26 cellular contexts compared by ENCODE assay signal in the genomic region with DNA sequence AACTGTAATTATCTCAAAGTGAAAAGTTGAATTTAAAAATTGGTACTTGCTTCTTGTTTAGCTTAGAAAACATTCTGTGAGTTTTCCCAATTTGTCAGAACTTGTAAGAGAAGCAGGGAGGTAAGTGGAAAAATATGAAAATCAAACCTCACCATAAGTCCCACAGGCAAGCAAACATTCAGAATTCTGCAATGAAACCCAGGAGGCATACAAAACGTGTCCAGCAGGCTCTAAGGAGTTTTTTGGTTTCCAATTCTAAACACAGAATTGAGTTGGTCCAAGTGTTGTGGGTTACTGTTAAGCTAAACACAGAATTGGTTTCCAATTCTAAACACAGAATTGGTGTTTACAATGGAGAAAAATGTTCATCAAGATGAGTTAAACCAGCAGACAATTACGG. TPM values are rescaled to one million over a fixed set of nuclear protein-coding genes. Genes with fewer than 3 reads are reported as not detected.
DNase-seq lines count a peak whose midpoint lies in the region; ATAC-seq, FAIRE-seq and TF ChIP-seq lines count a peak whose summit lies in the region.
"Had no signal": no experiment of that assay in that cellular context is flagged by ENCODE, and none has a peak within 500 bp of the region (broad histone marks: within the 10 kb centered on the region; RNA-seq: fewer than 3 reads in every experiment).

No MANE protein-coding gene starts in this region.

- peak overlapping the region; percentile 68 for H3K4me3 Mint-ChIP-seq in activated T-helper 17 cell treated with anti-CD3 and anti-CD28 coated beads, Interleukin-2, amount 50 U/mL, for 72 hours
- H3K4me3 Mint-ChIP-seq: brain; CD4-positive, CD25-positive, alpha-beta regulatory T cell; naive B cell; stimulated activated naive B cell treated with anti-CD40 and anti-IgM and Interleukin-4, amounts not matched to agents 10 μg/mL and 1 μg/mL and 100 μg/mL, for 72 hours had no signal

- DNase-seq in heart right ventricle (no peak), cardiac septum (ENCODE audit: low spot score) (no peak), thyroid gland (no peak), GM03348 (ENCODE audit: low spot score) (no peak), urothelium cell line (ENCODE audit: low spot score) (no peak), amniotic stem cell (lab: John Stamatoyannopoulos, UW) (no peak)
- DNase-seq: activated CD8-positive, alpha-beta memory T cell treated with anti-CD3 and anti-CD28 coated beads for 24 hours; AML-193; CD4-positive, CD25-positive, alpha-beta regulatory T cell; islet precursor cell; midbrain; naive B cell; NCI-H1694; NCI-H446; NCI-H748 treated with DMSO at 0.1 percent for 48 hours; Peyer's patch; SHP77 treated with DMSO at 0.1 percent for 48 hours; stimulated activated CD4-positive, alpha-beta T cell treated with anti-CD3 and anti-CD28 coated beads, Interleukin-15, amount 100 ng/mL, for 24 hours; stimulated activated naive B cell treated with anti-CD40 and anti-IgM and Interleukin-4, amounts not matched to agents 10 μg/mL and 1 μg/mL and 100 μg/mL, for 72 hours; SW 1271; testis had no signal

- H3K27me3 Mint-ChIP-seq in activated T-helper 17 cell treated with anti-CD3 and anti-CD28 coated beads, Interleukin-2, amount 50 U/mL, for 72 hours: no peaks in the 10 kb centered on the region
- H3K27me3 Mint-ChIP-seq: brain; CD4-positive, CD25-positive, alpha-beta regulatory T cell; naive B cell; stimulated activated naive B cell treated with anti-CD40 and anti-IgM and Interleukin-4, amounts not matched to agents 10 μg/mL and 1 μg/mL and 100 μg/mL, for 72 hours had no signal

- H3K4me3 ChIP-seq in heart right ventricle (no peak overlapping the region), gastroesophageal sphincter (no peak overlapping the region), thyroid gland (replicated peaks in 1 of 3) (no peak overlapping the region)
- H3K4me3 ChIP-seq: Peyer's patch, testis had no signal

- H3K27ac ChIP-seq in heart right ventricle: peak overlapping the region in 6 of 10 donors; percentile 16 to 59 (median 39)
- H3K27ac ChIP-seq in gastroesophageal sphincter: peak overlapping the region; percentile 18 to 57 (median 40)
- peak overlapping the region in 2 of 3 donors; percentile 12 to 29 for H3K27ac ChIP-seq in thyroid gland
- H3K27ac ChIP-seq: testis had no signal

- H3K4me1 Mint-ChIP-seq in activated T-helper 17 cell treated with anti-CD3 and anti-CD28 coated beads, Interleukin-2, amount 50 U/mL, for 72 hours: peaks cover 17% of the 10 kb centered on the region
- H3K4me1 Mint-ChIP-seq: brain, naive B cell had no signal

- H3K27ac Mint-ChIP-seq in activated T-helper 17 cell treated with anti-CD3 and anti-CD28 coated beads, Interleukin-2, amount 50 U/mL, for 72 hours: peak overlapping the region; percentile 93
- H3K27ac Mint-ChIP-seq: stimulated activated naive B cell treated with anti-CD40 and anti-IgM and Interleukin-4, amounts not matched to agents 10 μg/mL and 1 μg/mL and 100 μg/mL, for 72 hours had no signal

- FAIRE-seq in urothelium cell line (lab: Jason Lieb, UNC): no peak

- H3K4me1 ChIP-seq in heart right ventricle (peaks cover 0 to 15% (median 0%) of the 10 kb centered on the region in 9 donors), gastroesophageal sphincter (peaks cover 0 to 19% (median 2%) of the 10 kb centered on the region in 3 donors), thyroid gland (no peaks in the 10 kb centered on the region)
- H3K4me1 ChIP-seq: Peyer's patch had no signal

- 77 to 78% methylated on average over 2 of the region's 2 CpGs for WGBS in heart right ventricle, 2 donors
- 31 to 48% methylated on average over 2 of the region's 2 CpGs for WGBS in gastroesophageal sphincter (ENCODE audit: low coverage in 1 of 2), 2 donors
- 80 to 85% methylated on average over 2 of the region's 2 CpGs for WGBS in thyroid gland, 2 donors

- intact Hi-C loops in heart right ventricle (cut with DNase I) (no loop called here), cardiac septum (cut with DNase I) (no loop called here), thyroid gland (cut with DNase I) (no loop called here)

- H3K36me3 ChIP-seq in heart right ventricle: peaks cover 0 to 46% (median 8%) of the 10 kb centered on the region in 9 donors
- peaks cover 0 to 31% of the 10 kb centered on the region in 2 donors for H3K36me3 ChIP-seq in gastroesophageal sphincter
- H3K36me3 ChIP-seq in thyroid gland: peaks cover 0 to 4% of the 10 kb centered on the region in 2 donors

- TF ChIP-seq POLR2A in gastroesophageal sphincter (IDR thresholded peaks at IDR 0.05) (no peak), thyroid gland (IDR thresholded peaks at IDR 0.05) (no peak)

- no peak for TF ChIP-seq EP300 in gastroesophageal sphincter (IDR thresholded peaks at IDR 0.05)

- ATAC-seq in heart right ventricle (peak in 1 of 8 donors; percentile 27), gastroesophageal sphincter (no peak)
- ATAC-seq in activated T-helper 17 cell treated with anti-CD3 and anti-CD28 coated beads, Interleukin-2, amount 50 U/mL, for 72 hours (replicated peaks): no peak
- ATAC-seq: stimulated activated naive B cell treated with anti-CD40 and anti-IgM and Interleukin-4, amounts not matched to agents 10 μg/mL and 1 μg/mL and 100 μg/mL, for 72 hours had no signal

- H3K9me3 Mint-ChIP-seq in activated T-helper 17 cell treated with anti-CD3 and anti-CD28 coated beads, Interleukin-2, amount 50 U/mL, for 72 hours: no peaks in the 10 kb centered on the region

- no peaks in the 10 kb centered on the region for H3K27me3 ChIP-seq in heart right ventricle
- H3K27me3 ChIP-seq in gastroesophageal sphincter: no peaks in the 10 kb centered on the region
- H3K27me3 ChIP-seq in thyroid gland: no peaks in the 10 kb centered on the region
- H3K27me3 ChIP-seq: Peyer's patch, testis had no signal

- H3K36me3 Mint-ChIP-seq in activated T-helper 17 cell treated with anti-CD3 and anti-CD28 coated beads, Interleukin-2, amount 50 U/mL, for 72 hours (ENCODE audit: low read depth): peaks cover 59% of the 10 kb centered on the region

- TF ChIP-seq CTCF in heart right ventricle (IDR thresholded peaks at IDR 0.05): no peak
- no peak for TF ChIP-seq CTCF in gastroesophageal sphincter (IDR thresholded peaks at IDR 0.05)
- no peak for TF ChIP-seq CTCF in thyroid gland (IDR thresholded peaks at IDR 0.05)

- H3K9me3 ChIP-seq in heart right ventricle (peaks cover 0 to 8% (median 0%) of the 10 kb centered on the region in 11 donors), gastroesophageal sphincter (no peaks in the 10 kb centered on the region), thyroid gland (no peaks in the 10 kb centered on the region)
- H3K9me3 ChIP-seq: Peyer's patch, testis had no signal

RNA-seq across cellular contexts. Expression of gene ACKR4, which starts 27.1 kb away (rescaled TPM):
- 1 to 10 TPM in 8 of 10 donors, under 1 TPM in 2; 0.47 to 3.4 (median 2.0) TPM for total RNA-seq in heart right ventricle
- polyA plus RNA-seq in heart right ventricle: 1 to 10 TPM in 1 of 2 donors, under 1 TPM in 1; 0.78 to 3.6 TPM
- total RNA-seq in cardiac septum: 1.6 TPM
- total RNA-seq in activated T-helper 17 cell treated with anti-CD3 and anti-CD28 coated beads, Interleukin-2, amount 50 U/mL, for 72 hours: under 1 TPM in 1 of 2 donors, not detected in 1; 0.21 TPM
- 1 to 10 TPM in 1 of 4 donors, under 1 TPM in 1, not detected in 2; 0.81 to 3.2 TPM for total RNA-seq in gastroesophageal sphincter
- total RNA-seq in thyroid gland: 1 to 10 TPM in 3 of 4 donors, not detected in 1; 1.8 to 4.6 (median 2.1) TPM
- total RNA-seq: A673, cerebellum had no signal
